In the genomic region with DNA sequence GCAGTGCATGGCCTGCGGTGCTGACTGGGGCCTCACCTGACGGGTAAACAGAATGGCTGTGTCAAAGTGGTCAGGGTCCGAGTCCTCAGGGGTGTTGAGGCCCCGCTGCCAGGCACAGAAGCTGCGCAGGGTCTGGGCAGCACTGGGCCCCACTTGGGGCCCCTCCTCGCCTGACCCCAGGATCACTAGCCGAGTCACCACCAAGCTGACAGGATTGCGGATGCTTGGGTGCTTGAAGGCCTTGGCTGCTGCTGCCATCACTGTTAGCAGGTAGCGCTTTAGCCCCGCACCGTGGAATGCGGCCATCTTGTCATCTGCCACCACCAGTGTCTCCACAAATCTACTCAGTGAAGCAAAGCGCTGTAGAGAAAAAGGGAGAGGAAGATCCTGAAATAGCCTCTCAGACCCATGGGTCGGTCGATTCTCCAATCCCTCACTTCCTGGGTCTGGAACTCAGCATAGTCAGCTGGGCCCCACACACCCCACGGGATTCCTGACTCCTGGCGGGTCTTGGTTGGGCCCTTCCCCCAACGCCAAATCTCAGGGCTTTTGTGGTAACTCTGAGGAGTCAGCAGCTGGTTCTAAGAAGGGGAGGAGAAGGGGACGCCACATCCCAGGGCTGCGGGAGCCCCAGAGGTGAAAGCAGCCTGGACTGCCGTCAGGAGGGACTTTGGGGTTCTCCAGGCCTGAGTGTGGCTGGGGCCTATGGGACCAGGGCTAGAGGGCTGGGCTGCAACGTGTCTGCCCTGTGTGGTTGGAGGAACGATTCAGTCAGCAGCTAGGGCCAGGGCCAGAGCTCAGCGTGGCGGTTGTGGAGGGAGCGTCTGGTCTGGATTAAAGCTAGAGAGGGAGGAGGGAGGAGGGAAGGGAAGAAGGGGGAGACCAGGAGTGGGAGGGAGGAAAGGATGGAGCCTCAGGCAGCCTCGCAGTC, we compare ENCODE assay signal across 10 cellular contexts. TPM values are rescaled to one million over a fixed set of nuclear protein-coding genes. Genes with fewer than 3 reads are reported as not detected.
DNase-seq lines count a peak whose midpoint lies in the region; ATAC-seq and TF ChIP-seq lines count a peak whose summit lies in the region.
"Had no signal": no experiment of that assay in that cellular context is flagged by ENCODE, and none has a peak within 500 bp of the region (broad histone marks: within the 10 kb centered on the region; RNA-seq: fewer than 3 reads in every experiment).

No MANE protein-coding gene starts in this region.

- H3K4me3 ChIP-seq in body of pancreas, result no peak overlapping the region
- peak overlapping the region; percentile 15 for H3K4me3 ChIP-seq in iPS-18a (ENCODE audit: low read length)
- H3K4me3 ChIP-seq in skin epidermis, result peak overlapping the region; percentile 26 to 42 (median 37)

- DNase-seq in GM04503 (ENCODE audit: low read depth) (peak; percentile 77), body of pancreas (peak in 1 of 4 donors; percentile 37), NCI-H2196 treated with DMSO at 0.1 percent for 48 hours (lab: John Stamatoyannopoulos, UW; ENCODE audit: unreplicated experiment) (no peak), GM19238 (ENCODE audit: insufficient read length, low spot score) (no peak), NCI-H187 (lab: John Stamatoyannopoulos, UW) (no peak)
- DNase-seq in effector memory CD8-positive, alpha-beta T cell, result no peak
- DNase-seq: activated naive CD4-positive, alpha-beta T cell treated with anti-CD3 and anti-CD28 coated beads for 36 hours; naive thymus-derived CD4-positive, alpha-beta T cell had no signal

- no peak for TF ChIP-seq CTCF in body of pancreas (IDR thresholded peaks at IDR 0.05)

- no peaks in the 10 kb centered on the region for H3K27me3 ChIP-seq in body of pancreas
- H3K27me3 ChIP-seq in iPS-18a (ENCODE audit: control insufficient read depth, insufficient read depth, low read length), result no peaks in the 10 kb centered on the region

- H3K27ac Mint-ChIP-seq in effector memory CD8-positive, alpha-beta T cell, result peak overlapping the region in 1 of 2 donors; percentile 38
- H3K27ac Mint-ChIP-seq: activated naive CD4-positive, alpha-beta T cell treated with anti-CD3 and anti-CD28 coated beads for 36 hours had no signal

- H3K36me3 Mint-ChIP-seq in effector memory CD8-positive, alpha-beta T cell (ENCODE audit: insufficient read depth), result peaks cover 11% of the 10 kb centered on the region
- H3K36me3 Mint-ChIP-seq: naive thymus-derived CD4-positive, alpha-beta T cell had no signal

- intact Hi-C loops in body of pancreas (cut with DNase I), result no loop called here

- H3K27ac ChIP-seq in body of pancreas, result peak overlapping the region in 1 of 4 donors; percentile 57
- H3K27ac ChIP-seq in iPS-18a (ENCODE audit: low read length), result no peak overlapping the region
- H3K27ac ChIP-seq in skin epidermis, result peak overlapping the region in 20 of 21 experiments; percentile 50 to 98 (median 94)

- H3K36me3 ChIP-seq in body of pancreas (replicated peaks in 1 of 2; ENCODE audit: insufficient read depth in 1 of 2, low read depth in 2 of 2), result no peaks in the 10 kb centered on the region
- peaks cover 6% of the 10 kb centered on the region for H3K36me3 ChIP-seq in iPS-18a (ENCODE audit: control insufficient read depth, low read depth, low read length)

- H3K9me3 ChIP-seq in body of pancreas (no peaks in the 10 kb centered on the region), iPS-18a (ENCODE audit: control insufficient read depth, low read depth, low read length) (no peaks in the 10 kb centered on the region)

- no peak overlapping the region for H3K4me3 Mint-ChIP-seq in effector memory CD8-positive, alpha-beta T cell
- H3K4me3 Mint-ChIP-seq: activated naive CD4-positive, alpha-beta T cell treated with anti-CD3 and anti-CD28 coated beads for 36 hours; naive thymus-derived CD4-positive, alpha-beta T cell had no signal

- no peak for ATAC-seq in body of pancreas
- ATAC-seq in effector memory CD8-positive, alpha-beta T cell (replicated peaks), result no peak
- ATAC-seq: naive thymus-derived CD4-positive, alpha-beta T cell had no signal

- H3K27me3 Mint-ChIP-seq in effector memory CD8-positive, alpha-beta T cell, result no peaks in the 10 kb centered on the region
- H3K27me3 Mint-ChIP-seq: naive thymus-derived CD4-positive, alpha-beta T cell had no signal

- peak in 2 of 3 donors; percentile 22 to 36 for TF ChIP-seq POLR2A in body of pancreas (IDR thresholded peaks at IDR 0.05)

- WGBS in body of pancreas, 2 donors, result 58 to 75% methylated on average over 18 to 25 of the region's 27 CpGs

- no peaks in the 10 kb centered on the region for H3K9me3 Mint-ChIP-seq in effector memory CD8-positive, alpha-beta T cell
- H3K9me3 Mint-ChIP-seq: activated naive CD4-positive, alpha-beta T cell treated with anti-CD3 and anti-CD28 coated beads for 36 hours had no signal

- peaks cover 42 to 57% of the 10 kb centered on the region in 2 donors for H3K4me1 Mint-ChIP-seq in effector memory CD8-positive, alpha-beta T cell (ENCODE audit: low read depth in 2 of 2)

- no peak overlapping the region for H3K9ac ChIP-seq in iPS-18a (ENCODE audit: low read length)

- H3K4me1 ChIP-seq in body of pancreas (peaks cover 11% of the 10 kb centered on the region), iPS-18a (ENCODE audit: control insufficient read depth, low read depth, low read length) (peaks cover 49% of the 10 kb centered on the region)

RNA-seq across cellular contexts. Expression of gene ADAMTS4, which starts 2.1 kb away (rescaled TPM):
- 1 to 10 TPM; 6.7 to 7.9 TPM for total RNA-seq in body of pancreas

RNA-seq across cellular contexts. Expression of gene NDUFS2, which starts 5.4 kb away (rescaled TPM):
- total RNA-seq in body of pancreas, result 10 to 100 TPM; 46.4 to 67.2 TPM

RNA-seq across cellular contexts. Expression of gene FCER1G, which starts 18.3 kb away (rescaled TPM):
- 10 to 100 TPM; 27.0 to 42.0 TPM for total RNA-seq in body of pancreas

RNA-seq across cellular contexts. Expression of gene B4GALT3, which starts 19.5 kb away (rescaled TPM):
- total RNA-seq in body of pancreas, result 10 to 100 TPM; 20.2 to 29.3 TPM

RNA-seq across cellular contexts. Expression of gene APOA2, which starts 26.6 kb away (rescaled TPM):
- total RNA-seq in body of pancreas, result not detected
- total RNA-seq: activated naive CD4-positive, alpha-beta T cell treated with anti-CD3 and anti-CD28 coated beads for 36 hours; naive thymus-derived CD4-positive, alpha-beta T cell had no signal

Comparison
In these comparisons a context has a peak if more than half of its experiments do, and no peak if none do; other contexts are left out.
1. H3K4me3 ChIP-seq: peak in iPS-18a (single experiment) and skin epidermis (7 of 7); none in body of pancreas (0 of 2).